In genomic region chr9:18459958-18460584, GRCh38 we compare ENCODE assay signal across 15 cellular contexts. TPM values are rescaled to one million over a fixed set of nuclear protein-coding genes. Genes with fewer than 3 reads are reported as not detected.
DNase-seq lines count a peak whose midpoint lies in the region; ATAC-seq and TF ChIP-seq lines count a peak whose summit lies in the region.
"Had no signal": no experiment of that assay in that cellular context is flagged by ENCODE, and none has a peak within 500 bp of the region (broad histone marks: within the 10 kb centered on the region; RNA-seq: fewer than 3 reads in every experiment).

No MANE protein-coding gene starts in this region.

- H3K4me3 Mint-ChIP-seq in activated naive CD8-positive, alpha-beta T cell treated with anti-CD3 and anti-CD28 coated beads for 36 hours, result no peak overlapping the region
- H3K4me3 Mint-ChIP-seq: neural crest cell had no signal

- H3K4me1 Mint-ChIP-seq in activated naive CD8-positive, alpha-beta T cell treated with anti-CD3 and anti-CD28 coated beads for 36 hours, result no peaks in the 10 kb centered on the region
- H3K4me1 Mint-ChIP-seq: neural crest cell had no signal

- no peak for ATAC-seq in HG03457 (IDR thresholded peaks at IDR 0.05; ENCODE audit: unreplicated experiment)

- peaks cover 9% of the 10 kb centered on the region for H3K27me3 Mint-ChIP-seq in activated naive CD8-positive, alpha-beta T cell treated with anti-CD3 and anti-CD28 coated beads for 36 hours

- H3K36me3 Mint-ChIP-seq in activated naive CD8-positive, alpha-beta T cell treated with anti-CD3 and anti-CD28 coated beads for 36 hours, result no peaks in the 10 kb centered on the region

- H3K36me3 ChIP-seq in H7 (replicated peaks; ENCODE audit: control insufficient read depth, insufficient read depth, low read length), result no peaks in the 10 kb centered on the region
- H3K36me3 ChIP-seq: BE2C, left ventricle myocardium inferior had no signal

- peak overlapping the region; percentile 21 for H3K4me3 ChIP-seq in epithelial cell of esophagus (ENCODE audit: low read length)
- H3K4me3 ChIP-seq in H7 (ENCODE audit: insufficient read depth, low read depth, low read length), result no peak overlapping the region
- H3K4me3 ChIP-seq: left ventricle myocardium inferior had no signal

- DNase-seq in AG20443 (ENCODE audit: low spot score) (peak; percentile 77), NCI-H460 (ENCODE audit: extremely low read depth, low read depth) (peak; percentile 46), epithelial cell of esophagus (ENCODE audit: low read depth) (peak; percentile 96), myocyte (ENCODE audit: low read depth) (peak; percentile 75), epidermal melanocyte (ENCODE audit: insufficient read length, low spot score) (no peak), H7 (no peak)
- no peak for DNase-seq in activated naive CD8-positive, alpha-beta T cell treated with anti-CD3 and anti-CD28 coated beads for 36 hours
- DNase-seq: activated CD4-positive, CD25-positive, alpha-beta regulatory T cell treated with anti-CD3 and anti-CD28 coated beads, Interleukin-2, amount 50 U/mL, for 72 hours; activated T-cell treated with anti-CD3 and anti-CD28 coated beads, Interleukin-2, amount 50 U/mL, for 48 hours; BE2C; left ventricle myocardium inferior; NCI-H1105; stimulated activated CD8-positive, alpha-beta memory T cell treated with anti-CD3 and anti-CD28 coated beads, Interleukin-4, amount 100 ng/mL, for 48 hours had no signal

- no peaks in the 10 kb centered on the region for H3K9me3 Mint-ChIP-seq in activated naive CD8-positive, alpha-beta T cell treated with anti-CD3 and anti-CD28 coated beads for 36 hours

- H3K27me3 ChIP-seq in H7 (ENCODE audit: control insufficient read depth, insufficient read depth, low read length), result no peaks in the 10 kb centered on the region
- H3K27me3 ChIP-seq: BE2C had no signal

- H3K27ac Mint-ChIP-seq in activated naive CD8-positive, alpha-beta T cell treated with anti-CD3 and anti-CD28 coated beads for 36 hours, result no peak overlapping the region

- no peak for TF ChIP-seq CTCF in epithelial cell of esophagus (IDR thresholded peaks at IDR 0.05; ENCODE audit: insufficient read depth, low read depth, low read length, missing control alignments)

RNA-seq across cellular contexts. Expression of gene ADAMTSL1, which starts 13.9 kb away (rescaled TPM):
- 0.14 and 0.40 TPM in 2 replicates for total RNA-seq in NCI-H460 (2014; rRNA removed; shearing (Covaris generic))
- polyA plus RNA-seq in NCI-H460 (2014; cell fraction: nucleus; rRNA removed), result 0.18 and 8.0 TPM in 2 replicates
- 21.2 and 32.6 TPM in 2 replicates for total RNA-seq in myocyte
- 47.1 TPM for polyA plus RNA-seq in myocyte (2012)
- not detected for total RNA-seq in activated naive CD8-positive, alpha-beta T cell treated with anti-CD3 and anti-CD28 coated beads for 36 hours
- 1.8 and 2.1 TPM in 2 replicates for total RNA-seq in H7 (2014; rRNA removed; shearing (Covaris generic))

Comparison
In these comparisons a context has a peak if more than half of its experiments do, and no peak if none do; other contexts are left out.
1. DNase-seq: peak in AG20443 (single experiment), NCI-H460 (single experiment), epithelial cell of esophagus (single experiment) and myocyte (single experiment); none in activated naive CD8-positive, alpha-beta T cell treated with anti-CD3 and anti-CD28 coated beads for 36 hours (single experiment), epidermal melanocyte (single experiment) and H7 (single experiment).